11 cellular contexts compared by ENCODE assay signal in the genomic region with DNA sequence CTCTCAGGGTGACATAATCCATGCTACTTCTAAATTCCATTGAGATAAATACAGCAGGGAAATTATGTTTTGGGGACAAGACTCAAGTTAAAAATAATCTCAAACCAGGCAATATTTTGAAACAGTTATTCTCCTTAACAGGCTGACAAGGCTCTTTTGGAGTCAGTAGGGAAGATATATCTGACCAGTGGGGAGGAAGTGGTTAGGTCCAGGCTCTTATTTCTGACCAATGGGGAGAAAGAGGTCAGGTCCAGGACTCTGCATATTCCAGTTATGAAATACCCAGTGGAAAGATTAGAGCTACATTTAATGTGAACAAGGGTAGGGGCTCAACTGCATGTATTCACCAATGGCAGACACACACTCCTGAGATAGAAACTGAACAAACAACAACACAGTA.
DNase-seq lines count a peak whose midpoint lies in the region; ATAC-seq and TF ChIP-seq lines count a peak whose summit lies in the region.
"Had no signal": no experiment of that assay in that cellular context is flagged by ENCODE, and none has a peak within 500 bp of the region (broad histone marks: within the 10 kb centered on the region; RNA-seq: fewer than 3 reads in every experiment).

No MANE protein-coding gene starts in this region.

- H3K4me3 ChIP-seq in GM12875 (ENCODE audit: low read depth, low read length): peak overlapping the region; percentile 36
- no peak overlapping the region for H3K4me3 ChIP-seq in breast epithelium

- peak overlapping the region; percentile 78 for H3K4me3 Mint-ChIP-seq in activated CD8-positive, alpha-beta T cell treated with anti-CD3 and anti-CD28 coated beads for 36 hours

- no peak overlapping the region for H3K27ac ChIP-seq in breast epithelium

- no peak for TF ChIP-seq CTCF in GM12875 (IDR thresholded peaks at IDR 0.05; ENCODE audit: borderline replicate concordance, insufficient read depth, low read depth, low read length)
- no peak for TF ChIP-seq CTCF in activated CD8-positive, alpha-beta T cell treated with anti-CD3 and anti-CD28 coated beads for 36 hours (IDR thresholded peaks at IDR 0.05)
- no peak for TF ChIP-seq CTCF in breast epithelium (IDR thresholded peaks at IDR 0.05)

- ATAC-seq in GM21786 (IDR thresholded peaks at IDR 0.05; ENCODE audit: unreplicated experiment): peak; percentile 26
- ATAC-seq in activated CD8-positive, alpha-beta T cell treated with anti-CD3 and anti-CD28 coated beads for 36 hours: peak; percentile 21

- H3K27me3 ChIP-seq in breast epithelium: no peaks in the 10 kb centered on the region

- no peaks in the 10 kb centered on the region for H3K9me3 Mint-ChIP-seq in activated CD8-positive, alpha-beta T cell treated with anti-CD3 and anti-CD28 coated beads for 36 hours
- H3K9me3 Mint-ChIP-seq: brain had no signal

- peaks cover 54% of the 10 kb centered on the region for H3K36me3 Mint-ChIP-seq in activated CD8-positive, alpha-beta T cell treated with anti-CD3 and anti-CD28 coated beads for 36 hours (ENCODE audit: low read depth)
- H3K36me3 Mint-ChIP-seq: brain had no signal

- no peak for DNase-seq in activated CD8-positive, alpha-beta T cell treated with anti-CD3 and anti-CD28 coated beads for 36 hours
- DNase-seq in myocyte (ENCODE audit: low read depth) (peak; percentile 50), NCI-H226 (no peak), breast epithelium (ENCODE audit: low spot score in 2 of 2) (no peak), middle frontal gyrus (ENCODE audit: extremely low spot score, low spot score) (no peak), GF-D8 (lab: John Stamatoyannopoulos, UW) (no peak)
- DNase-seq: MM.1S; stimulated activated naive CD4-positive, alpha-beta T cell treated with Interleukin-2 at 50 U/mL for 16 hours had no signal

- H3K27ac Mint-ChIP-seq in activated CD8-positive, alpha-beta T cell treated with anti-CD3 and anti-CD28 coated beads for 36 hours: peak overlapping the region; percentile 98
- H3K27ac Mint-ChIP-seq: brain had no signal

- TF ChIP-seq POLR2A in breast epithelium (IDR thresholded peaks at IDR 0.05): no peak

- peaks cover 58% of the 10 kb centered on the region for H3K4me1 Mint-ChIP-seq in activated CD8-positive, alpha-beta T cell treated with anti-CD3 and anti-CD28 coated beads for 36 hours (ENCODE audit: low read depth)

- intact Hi-C loops in activated CD8-positive, alpha-beta T cell treated with anti-CD3 and anti-CD28 coated beads for 36 hours (cut with micrococcal nuclease): loop anchor here (5.0 kb wide), 2 partner anchors 37 to 57 kb away; no protein-coding TSS in a partner anchor
- intact Hi-C loops in breast epithelium (cut with DNase I; ENCODE audit: low total_unique reads): no loop called here

- POLR2A ChIA-PET in activated CD8-positive, alpha-beta T cell treated with anti-CD3 and anti-CD28 coated beads for 36 hours (lab: Charles Lee): interaction anchor here (0.7 to 13.3 kb wide), 15 partner anchors 10 to 96 kb away, joined by 3 to 154 read pairs (median 5); partner anchors contain the start of gene DOCK10

- no peaks in the 10 kb centered on the region for H3K36me3 ChIP-seq in breast epithelium

- CTCF ChIA-PET in activated CD8-positive, alpha-beta T cell treated with anti-CD3 and anti-CD28 coated beads for 36 hours (lab: Charles Lee): interaction anchor here (0.7 to 4.9 kb wide), 4 partner anchors 12 to 64 kb away, joined by 3 to 31 read pairs (median 14); no protein-coding TSS in a partner anchor

- H3K27me3 Mint-ChIP-seq in activated CD8-positive, alpha-beta T cell treated with anti-CD3 and anti-CD28 coated beads for 36 hours: no peaks in the 10 kb centered on the region
- H3K27me3 Mint-ChIP-seq: brain had no signal

- no peaks in the 10 kb centered on the region for H3K4me1 ChIP-seq in breast epithelium

- no peaks in the 10 kb centered on the region for H3K9me3 ChIP-seq in breast epithelium
